11 cellular contexts compared by ENCODE assay signal in genomic region chr2:241546771-241547498, GRCh38. TPM values are rescaled to one million over a fixed set of nuclear protein-coding genes. Genes with fewer than 3 reads are reported as not detected.
A peak's percentile ranks its signal among the peaks of the same experiment; 100 is the strongest.
DNase-seq lines count a peak whose midpoint lies in the region; ATAC-seq and TF ChIP-seq lines count a peak whose summit lies in the region.
"Had no signal": no experiment of that assay in that cellular context is flagged by ENCODE, and none has a peak within 500 bp of the region (broad histone marks: within the 10 kb centered on the region; RNA-seq: fewer than 3 reads in every experiment).

No MANE protein-coding gene starts in this region.

- no peaks in the 10 kb centered on the region for H3K36me3 ChIP-seq in GM23338 (ENCODE audit: insufficient read depth)

- H3F3A ChIP-seq in GM23338 (replicated peaks; ENCODE audit: low read depth): no peaks in the 10 kb centered on the region; the same call in 1 of the 2 replicates

- H3K27me3 Mint-ChIP-seq in GM23338 (ENCODE audit: insufficient read depth, low read depth, poor library complexity): peaks cover 21% of the 10 kb centered on the region
- H3K27me3 Mint-ChIP-seq in activated CD8-positive, alpha-beta memory T cell treated with anti-CD3 and anti-CD28 coated beads, Interleukin-2, amount 10 ng/mL, durations not matched to agents 7 days and 5 days: peaks cover 24% of the 10 kb centered on the region

- no peaks in the 10 kb centered on the region for H4K20me1 ChIP-seq in GM23338 (replicated peaks; ENCODE audit: insufficient read depth)

- H3K4me2 ChIP-seq in GM23338: no peak overlapping the region

- CTCF ChIA-PET in activated CD8-positive, alpha-beta memory T cell treated with anti-CD3 and anti-CD28 coated beads, Interleukin-2, amount 10 ng/mL, durations not matched to agents 7 days and 5 days (lab: Charles Lee): no interaction called here

- no peaks in the 10 kb centered on the region for H3K79me2 ChIP-seq in GM23338 (replicated peaks; ENCODE audit: insufficient read depth)

- H3K27ac Mint-ChIP-seq in GM23338: no peak overlapping the region
- H3K27ac Mint-ChIP-seq in activated CD8-positive, alpha-beta memory T cell treated with anti-CD3 and anti-CD28 coated beads, Interleukin-2, amount 10 ng/mL, durations not matched to agents 7 days and 5 days: no peak overlapping the region
- H3K27ac Mint-ChIP-seq: activated naive CD4-positive, alpha-beta T cell treated with anti-CD3 and anti-CD28 coated beads, Interleukin-2, amount 50 U/mL, for 72 hours; T-helper 17 cell had no signal

- DNase-seq in GM23338 (ENCODE audit: low spot score): peak; percentile 57
- DNase-seq in foreskin fibroblast: peak; percentile 68 to 78
- DNase-seq in retinal pigment epithelial cell (ENCODE audit: low read depth): peak; percentile 52
- DNase-seq in NCI-H2081 (lab: John Stamatoyannopoulos, UW): no peak
- DNase-seq in stimulated activated naive CD4-positive, alpha-beta T cell treated with Interleukin-2 at 50 U/mL for 16 hours (lab: John Stamatoyannopoulos, UW): no peak
- no peak for DNase-seq in NCI-H1048 (lab: John Stamatoyannopoulos, UW)
- DNase-seq in activated CD8-positive, alpha-beta memory T cell treated with anti-CD3 and anti-CD28 coated beads, Interleukin-2, amount 10 ng/mL, durations not matched to agents 7 days and 5 days: no peak
- DNase-seq: NCI-H1092 treated with DMSO at 0.1 percent for 48 hours, T-helper 17 cell had no signal

- 0 out of 2 replicates have a peak overlapping the region, but pooled peaks have one; percentile 3 for H3K27ac ChIP-seq in GM23338 (ENCODE audit: low read depth)

- H3K9me2 ChIP-seq in GM23338 (ENCODE audit: insufficient read depth): no peaks in the 10 kb centered on the region

- no peaks in the 10 kb centered on the region for H3K9me3 Mint-ChIP-seq in GM23338
- no peaks in the 10 kb centered on the region for H3K9me3 Mint-ChIP-seq in activated CD8-positive, alpha-beta memory T cell treated with anti-CD3 and anti-CD28 coated beads, Interleukin-2, amount 10 ng/mL, durations not matched to agents 7 days and 5 days (ENCODE audit: low read depth)
- H3K9me3 Mint-ChIP-seq: activated naive CD4-positive, alpha-beta T cell treated with anti-CD3 and anti-CD28 coated beads, Interleukin-2, amount 50 U/mL, for 72 hours had no signal

- H3K4me1 ChIP-seq in GM23338 (ENCODE audit: insufficient read depth): peaks cover 5% of the 10 kb centered on the region; the same call in 1 of the 2 replicates

- TF ChIP-seq CTCF in GM23338 (conservative IDR thresholded peaks at IDR 0.05; ENCODE audit: low read depth in 2 of 2): no peak
- no peak for TF ChIP-seq CTCF in foreskin fibroblast (IDR thresholded peaks at IDR 0.05; ENCODE audit: low read depth, low read length)
- no peak for TF ChIP-seq CTCF in retinal pigment epithelial cell (conservative IDR thresholded peaks at IDR 0.05; ENCODE audit: low read depth, low read length)

- H3K27me3 ChIP-seq in GM23338 (ENCODE audit: insufficient read depth): peaks cover 27% of the 10 kb centered on the region

- H3K36me3 Mint-ChIP-seq in GM23338 (ENCODE audit: low read depth): no peaks in the 10 kb centered on the region
- no peaks in the 10 kb centered on the region for H3K36me3 Mint-ChIP-seq in activated CD8-positive, alpha-beta memory T cell treated with anti-CD3 and anti-CD28 coated beads, Interleukin-2, amount 10 ng/mL, durations not matched to agents 7 days and 5 days
- H3K36me3 Mint-ChIP-seq: activated naive CD4-positive, alpha-beta T cell treated with anti-CD3 and anti-CD28 coated beads, Interleukin-2, amount 50 U/mL, for 72 hours had no signal

- H2AFZ ChIP-seq in GM23338: 0 out of 2 replicates have a peak overlapping the region, but pooled peaks have one; percentile 49

- H3K4me3 ChIP-seq in GM23338: no peak overlapping the region; the same call in 1 of the 2 replicates
- H3K4me3 ChIP-seq in foreskin fibroblast (ENCODE audit: low read depth in 1 of 2, low read length in 2 of 2): peak overlapping the region in 1 of 2 donors; percentile 15
- H3K4me3 ChIP-seq in retinal pigment epithelial cell (ENCODE audit: low read length): peak overlapping the region; percentile 11

- peaks cover 11% of the 10 kb centered on the region for H3K4me1 Mint-ChIP-seq in GM23338
- H3K4me1 Mint-ChIP-seq in activated CD8-positive, alpha-beta memory T cell treated with anti-CD3 and anti-CD28 coated beads, Interleukin-2, amount 10 ng/mL, durations not matched to agents 7 days and 5 days: no peaks in the 10 kb centered on the region
- H3K4me1 Mint-ChIP-seq: T-helper 17 cell had no signal

- no peak overlapping the region for H3K4me3 Mint-ChIP-seq in GM23338
- H3K4me3 Mint-ChIP-seq in activated CD8-positive, alpha-beta memory T cell treated with anti-CD3 and anti-CD28 coated beads, Interleukin-2, amount 10 ng/mL, durations not matched to agents 7 days and 5 days: no peak overlapping the region
- H3K4me3 Mint-ChIP-seq: T-helper 17 cell had no signal

- ATAC-seq in GM23338 (peak; percentile 49), SK-N-SH treated with all-trans-retinoic acid at 6 μM for 48 hours (peak; percentile 53)
- no peak for ATAC-seq in activated CD8-positive, alpha-beta memory T cell treated with anti-CD3 and anti-CD28 coated beads, Interleukin-2, amount 10 ng/mL, durations not matched to agents 7 days and 5 days
- ATAC-seq: activated naive CD4-positive, alpha-beta T cell treated with anti-CD3 and anti-CD28 coated beads, Interleukin-2, amount 50 U/mL, for 72 hours; T-helper 17 cell had no signal

TF ChIP-seq in GM23338, 12 proteins besides CTCF, POLR2A, EP300 and RAD21 (continues in another document):
- TF ChIP-seq EZH2 (IDR thresholded peaks at IDR 0.05; ENCODE audit: low read depth, unreplicated experiment): no peak
- TF ChIP-seq, protein P1, sequence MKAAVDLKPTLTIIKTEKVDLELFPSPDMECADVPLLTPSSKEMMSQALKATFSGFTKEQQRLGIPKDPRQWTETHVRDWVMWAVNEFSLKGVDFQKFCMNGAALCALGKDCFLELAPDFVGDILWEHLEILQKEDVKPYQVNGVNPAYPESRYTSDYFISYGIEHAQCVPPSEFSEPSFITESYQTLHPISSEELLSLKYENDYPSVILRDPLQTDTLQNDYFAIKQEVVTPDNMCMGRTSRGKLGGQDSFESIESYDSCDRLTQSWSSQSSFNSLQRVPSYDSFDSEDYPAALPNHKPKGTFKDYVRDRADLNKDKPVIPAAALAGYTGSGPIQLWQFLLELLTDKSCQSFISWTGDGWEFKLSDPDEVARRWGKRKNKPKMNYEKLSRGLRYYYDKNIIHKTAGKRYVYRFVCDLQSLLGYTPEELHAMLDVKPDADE (IDR thresholded peaks at IDR 0.05): no peak

TF ChIP-seq in SK-N-SH treated with all-trans-retinoic acid at 6 μM for 48 hours, 23 proteins besides CTCF, POLR2A, EP300 and RAD21:
- 0 out of 2 replicates have a peak, but pooled peaks have one; percentile 47 for TF ChIP-seq ZFP3 (CRISPR knock-in tag; IDR thresholded peaks at IDR 0.05)
- TF ChIP-seq ZFP30 (CRISPR knock-in tag; IDR thresholded peaks at IDR 0.05): no peak
TF ChIP-seq in SK-N-SH treated with all-trans-retinoic acid at 6 μM for 48 hours: peak in this region for 1.

RNA-seq across cellular contexts. Expression of gene BOK, which starts 11.6 kb away (rescaled TPM):
- 33.4 and 36.7 TPM in 2 replicates for total RNA-seq in GM23338 (2014; rRNA removed; shearing (Covaris generic))
- polyA plus RNA-seq in GM23338 (2016; fragmentation: Nextera tagmentation; extraction: Ambion mirVana): 13.5 and 13.6 TPM in 2 replicates
- not detected for total RNA-seq in activated CD8-positive, alpha-beta memory T cell treated with anti-CD3 and anti-CD28 coated beads, Interleukin-2, amount 10 ng/mL, durations not matched to agents 7 days and 5 days
- total RNA-seq: T-helper 17 cell had no signal

RNA-seq across cellular contexts. Expression of gene STK25, which starts 38.6 kb away (rescaled TPM):
- total RNA-seq in GM23338 (2014; rRNA removed; shearing (Covaris generic)): 275 and 304 TPM in 2 replicates
- 125 and 142 TPM in 2 replicates for polyA plus RNA-seq in GM23338 (2016; fragmentation: Nextera tagmentation; extraction: Ambion mirVana)
- 100 to 1,000 TPM; 108 to 130 TPM for total RNA-seq in activated CD8-positive, alpha-beta memory T cell treated with anti-CD3 and anti-CD28 coated beads, Interleukin-2, amount 10 ng/mL, durations not matched to agents 7 days and 5 days

Comparison
In these comparisons a context has a peak if more than half of its experiments do, and no peak if none do; other contexts are left out.
1. DNase-seq: peak in GM23338 (single experiment), foreskin fibroblast (2 of 2) and retinal pigment epithelial cell (single experiment); none in NCI-H2081 (0 of 2), stimulated activated naive CD4-positive, alpha-beta T cell treated with Interleukin-2 at 50 U/mL for 16 hours (single experiment), NCI-H1048 (single experiment) and activated CD8-positive, alpha-beta memory T cell treated with anti-CD3 and anti-CD28 coated beads, Interleukin-2, amount 10 ng/mL, durations not matched to agents 7 days and 5 days (single experiment).
2. RNA of gene BOK, which starts 11.6 kb away (total RNA-seq): 33.4 to 36.7 TPM in GM23338; not detected in activated CD8-positive, alpha-beta memory T cell treated with anti-CD3 and anti-CD28 coated beads, Interleukin-2, amount 10 ng/mL, durations not matched to agents 7 days and 5 days; every median in the first group is over 10 times any median in the second.